23 cellular contexts compared by ENCODE assay signal in the genomic region with DNA sequence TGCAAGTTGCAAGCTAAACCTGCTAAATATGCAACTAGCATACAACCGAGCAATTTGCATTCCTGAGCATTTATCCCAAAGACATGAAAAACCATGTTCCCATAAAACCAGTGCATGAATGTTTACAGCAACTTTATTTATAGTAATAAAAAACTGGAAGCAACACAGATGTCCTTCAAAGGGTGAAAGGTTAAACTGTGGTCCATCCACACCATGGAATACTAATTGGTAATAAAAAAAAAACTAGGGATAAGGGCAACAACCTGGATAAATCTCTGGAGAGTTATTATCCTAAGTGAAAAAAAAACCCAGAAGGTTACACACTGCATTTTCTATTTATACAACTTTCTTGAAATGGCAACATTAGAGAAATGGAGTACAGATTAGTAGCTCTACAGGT.
"Had no signal": no experiment of that assay in that cellular context is flagged by ENCODE, and none has a peak within 500 bp of the region (broad histone marks: within the 10 kb centered on the region; RNA-seq: fewer than 3 reads in every experiment).

No MANE protein-coding gene starts in this region.

- DNase-seq: islet precursor cell; left ventricle myocardium inferior; lower lobe of right lung; mammary epithelial cell; mesendoderm; naive B cell; natural killer cell; nephron progenitor cell; ovary; right lobe of liver; stimulated activated CD4-positive, alpha-beta T cell treated with anti-CD3 and anti-CD28 coated beads, Interleukin-1b, Interleukin-23, amount 100 ng/mL, for 48 hours; stimulated activated CD4-positive, alpha-beta T cell treated with anti-CD3 and anti-CD28 coated beads, Interleukin-2, amount 100 ng/mL, for 48 hours; stimulated activated CD4-positive, alpha-beta T cell treated with anti-CD3 and anti-CD28 coated beads, Interleukin-4, amount 100 ng/mL, for 4 hours; stimulated activated CD8-positive, alpha-beta memory T cell treated with anti-CD3 and anti-CD28 coated beads, Interleukin-4, amount 100 ng/mL, for 48 hours; stimulated activated naive CD4-positive, alpha-beta T cell treated with Interleukin-2 at 50 U/mL for 16 hours; stimulated activated naive CD8-positive, alpha-beta T cell treated with anti-CD3 and anti-CD28 coated beads, Interleukin-15, amount 100 ng/mL, for 72 hours; transverse colon; upper lobe of left lung had no signal

- H3K79me2 ChIP-seq: hepatocyte had no signal

- H2AFZ ChIP-seq: hepatocyte had no signal

- H3K9me3 ChIP-seq: left ventricle myocardium inferior, lower lobe of right lung, ovary, right atrium auricular region, right lobe of liver, transverse colon, upper lobe of left lung, vagina had no signal

- H3K4me3 ChIP-seq: hepatocyte, left ventricle myocardium inferior, lower lobe of right lung, ovary, right atrium auricular region, right lobe of liver, smooth muscle cell, transverse colon, upper lobe of left lung, vagina had no signal

- H3K4me2 ChIP-seq: smooth muscle cell had no signal

- H3K27ac ChIP-seq: left ventricle myocardium inferior, lower lobe of right lung, ovary, right atrium auricular region, right lobe of liver, transverse colon, upper lobe of left lung, vagina had no signal

- ATAC-seq: lower lobe of right lung; natural killer cell; right lobe of liver; stimulated activated memory B cell treated with anti-CD40 and anti-IgM and Interleukin-4, amounts not matched to agents 10 μg/mL and 1 μg/mL and 100 μg/mL, for 72 hours; stimulated activated naive CD8-positive, alpha-beta T cell treated with anti-CD3 and anti-CD28 coated beads, Interleukin-15, amount 100 ng/mL, for 72 hours had no signal

- H3K36me3 ChIP-seq: left ventricle myocardium inferior, lower lobe of right lung, ovary, right atrium auricular region, right lobe of liver, transverse colon, upper lobe of left lung, vagina had no signal

- H3K27me3 ChIP-seq: hepatocyte, ovary, right atrium auricular region, right lobe of liver, transverse colon, upper lobe of left lung, vagina had no signal

- H3K4me1 ChIP-seq: left ventricle myocardium inferior, lower lobe of right lung, right atrium auricular region, right lobe of liver, transverse colon, vagina had no signal
